ENCODE assay signal across 24 cellular contexts in genomic region chrX:16665089-16665488, GRCh38. TPM values are rescaled to one million over a fixed set of nuclear protein-coding genes. Genes with fewer than 3 reads are reported as not detected.
DNase-seq lines count a peak whose midpoint lies in the region; ATAC-seq lines count a peak whose summit lies in the region.
"Had no signal": no experiment of that assay in that cellular context is flagged by ENCODE, and none has a peak within 500 bp of the region (broad histone marks: within the 10 kb centered on the region; RNA-seq: fewer than 3 reads in every experiment).

No MANE protein-coding gene starts in this region.

- H2AFZ ChIP-seq in Karpas-422 (ENCODE audit: low read length) = no peak overlapping the region
- H2AFZ ChIP-seq: parathyroid adenoma had no signal

- peaks cover 42% of the 10 kb centered on the region for H3K4me1 ChIP-seq in SJSA1 (replicated peaks)
- no peaks in the 10 kb centered on the region for H3K4me1 ChIP-seq in Karpas-422 (ENCODE audit: low read length)
- H3K4me1 ChIP-seq: colonic mucosa, lower lobe of right lung had no signal

- ATAC-seq in esophagus mucosa = no peak
- no peak for ATAC-seq in activated CD4-positive, CD25-positive, alpha-beta regulatory T cell treated with anti-CD3 and anti-CD28 coated beads, Interleukin-2, amount 50 U/mL, for 24 hours
- ATAC-seq: lower lobe of right lung, Panc1 had no signal

- H3K36me3 ChIP-seq in SJSA1 (no peaks in the 10 kb centered on the region), Karpas-422 (ENCODE audit: insufficient read depth, low read length) (no peaks in the 10 kb centered on the region)
- H3K36me3 ChIP-seq: colonic mucosa had no signal

- no peaks in the 10 kb centered on the region for H3K9me2 ChIP-seq in Karpas-422 (replicated peaks; ENCODE audit: insufficient read depth, low read length)

- no peaks in the 10 kb centered on the region for H4K20me1 ChIP-seq in Karpas-422 (ENCODE audit: insufficient read depth, low read depth, low read length)

- H3K9ac ChIP-seq in Karpas-422 (ENCODE audit: low read length) = no peak overlapping the region
- H3K9ac ChIP-seq: parathyroid adenoma had no signal

- H3K4me2 ChIP-seq in Karpas-422 (ENCODE audit: low read depth, low read length, poor library complexity, severe bottlenecking) = no peak overlapping the region

- peak; percentile 51 for DNase-seq in EL
- peak in 1 of 2 experiments; percentile 48 for DNase-seq in SJSA1 (ENCODE audit: low read depth in 1 of 2, low spot score in 2 of 2)
- DNase-seq in dermis blood vessel endothelial cell = peak; percentile 32
- peak; percentile 20 to 49 for DNase-seq in lung microvascular endothelial cell (ENCODE audit: low read depth in 2 of 2)
- no peak for DNase-seq in Karpas-422
- DNase-seq in NCI-H748 (lab: John Stamatoyannopoulos, UW; ENCODE audit: unreplicated experiment) = no peak
- DNase-seq: activated CD4-positive, alpha-beta T cell treated with anti-CD3 and anti-CD28 coated beads, Interleukin-2, amount 10 ng/mL, durations not matched to agents 24 days and 14 days; activated CD8-positive, alpha-beta memory T cell treated with anti-CD3 and anti-CD28 coated beads, Interleukin-2, amount 50 U/mL, for 48 hours; activated effector memory CD4-positive, alpha-beta T cell treated with anti-CD3 and anti-CD28 coated beads, Interleukin-2, amount 50 U/mL, for 16 hours; amniotic stem cell; colonic mucosa; head of caudate nucleus; immature natural killer cell; lower lobe of right lung; naive B cell; NCI-H1436; NCI-H82; stimulated activated CD4-positive, alpha-beta T cell treated with anti-CD3 and anti-CD28 coated beads, Interleukin-4, amount 100 ng/mL, for 24 hours had no signal

- peak overlapping the region; percentile 93 for H3K27ac ChIP-seq in SJSA1
- no peak overlapping the region for H3K27ac ChIP-seq in Karpas-422 (ENCODE audit: low read length)
- H3K27ac ChIP-seq: colonic mucosa, lower lobe of right lung, parathyroid adenoma, SK-N-MC, skin epidermis had no signal

- H3K4me3 ChIP-seq in SJSA1 (no peak overlapping the region), Karpas-422 (ENCODE audit: low read length) (no peak overlapping the region)
- H3K4me3 ChIP-seq: colonic mucosa, lower lobe of right lung, SK-N-MC, skin epidermis had no signal

- H3K9me3 ChIP-seq in SJSA1 (replicated peaks) (no peaks in the 10 kb centered on the region), Karpas-422 (ENCODE audit: low read length) (no peaks in the 10 kb centered on the region)
- H3K9me3 ChIP-seq: colonic mucosa, lower lobe of right lung had no signal

- no peaks in the 10 kb centered on the region for H3K79me2 ChIP-seq in Karpas-422 (ENCODE audit: low read length)
- H3K79me2 ChIP-seq: parathyroid adenoma had no signal

- H3K27me3 ChIP-seq in SJSA1 (replicated peaks) (no peaks in the 10 kb centered on the region), Karpas-422 (ENCODE audit: low read length) (no peaks in the 10 kb centered on the region)
- H3K27me3 ChIP-seq: colonic mucosa had no signal

RNA-seq across cellular contexts. Expression of gene S100G, which starts 15.1 kb away (rescaled TPM):
- total RNA-seq in SJSA1 (2014; rRNA removed; shearing (Covaris generic)) = not detected in 2 replicates
- total RNA-seq in dermis blood vessel endothelial cell (not detected in 2 replicates), lung microvascular endothelial cell (not detected in 2 replicates), esophagus mucosa (not detected)
- total RNA-seq in Karpas-422 (2014; rRNA removed; shearing (Covaris generic); ENCODE audit: low replicate concordance) = not detected in 2 replicates
- total RNA-seq: activated CD4-positive, alpha-beta T cell treated with anti-CD3 and anti-CD28 coated beads, Interleukin-2, amount 10 ng/mL, durations not matched to agents 24 days and 14 days; colonic mucosa; lower lobe of right lung had no signal

RNA-seq across cellular contexts. Expression of gene CTPS2, which starts 47.4 kb away (rescaled TPM):
- 4.6 and 8.4 TPM in 2 replicates for total RNA-seq in SJSA1 (2014; rRNA removed; shearing (Covaris generic))
- total RNA-seq in dermis blood vessel endothelial cell = 16.5 and 20.8 TPM in 2 replicates
- total RNA-seq in lung microvascular endothelial cell = 9.2 and 11.1 TPM in 2 replicates
- total RNA-seq in esophagus mucosa = 4.8 TPM
- 14.3 and 18.9 TPM in 2 replicates for total RNA-seq in Karpas-422 (2014; rRNA removed; shearing (Covaris generic); ENCODE audit: low replicate concordance)

RNA-seq across cellular contexts. Expression of gene SYAP1, which starts 54.3 kb away (rescaled TPM):
- 26.0 and 34.6 TPM in 2 replicates for total RNA-seq in SJSA1 (2014; rRNA removed; shearing (Covaris generic))
- 26.8 and 30.1 TPM in 2 replicates for total RNA-seq in dermis blood vessel endothelial cell
- total RNA-seq in lung microvascular endothelial cell = 22.4 and 22.6 TPM in 2 replicates
- total RNA-seq in esophagus mucosa = 23.2 TPM
- 31.2 and 40.9 TPM in 2 replicates for total RNA-seq in Karpas-422 (2014; rRNA removed; shearing (Covaris generic); ENCODE audit: low replicate concordance)

Comparison
In these comparisons a context has a peak if more than half of its experiments do, and no peak if none do; other contexts are left out.
1. DNase-seq: peak in EL (single experiment), dermis blood vessel endothelial cell (single experiment) and lung microvascular endothelial cell (2 of 2); none in Karpas-422 (single experiment) and NCI-H748 (single experiment).